ENCODE assay signal across 1 cellular context in genomic region chr19:42443944-42444398, GRCh38.
TF ChIP-seq lines count a peak whose summit lies in the region.

No MANE protein-coding gene starts in this region.

TF ChIP-seq in HepG2, 621 proteins besides CTCF, POLR2A, EP300 and RAD21 (continued from another document):
- TF ChIP-seq DRAP1 (CRISPR knock-in tag; IDR thresholded peaks at IDR 0.05) (peak; percentile 87), CREB1 (IDR thresholded peaks at IDR 0.05) (0 out of 2 replicates have a peak, but pooled peaks have one; percentile 17), CREB1 (CRISPR knock-in tag; IDR thresholded peaks at IDR 0.05) (peak; percentile 51), SOX13 (IDR thresholded peaks at IDR 0.05) (0 out of 2 replicates have a peak, but pooled peaks have one; percentile 19), SOX13 (CRISPR knock-in tag; conservative IDR thresholded peaks at IDR 0.05 in 1 of 2, IDR thresholded peaks at IDR 0.05 in 1 of 2) (peak in 1 of 2 experiments; percentile 82; a peak in 2 of 4 replicates), HOXA9 (CRISPR knock-in tag; IDR thresholded peaks at IDR 0.05; ENCODE audit: borderline replicate concordance) (no peak), FOXP4 (CRISPR knock-in tag; IDR thresholded peaks at IDR 0.05) (peak; percentile 73), KDM4B (CRISPR knock-in tag; IDR thresholded peaks at IDR 0.05) (0 out of 2 replicates have a peak, but pooled peaks have one; percentile 65), ZNF280D (CRISPR knock-in tag; IDR thresholded peaks at IDR 0.05) (peak; percentile 69; the same call in 1 of the 2 replicates), KDM5B (CRISPR knock-in tag; IDR thresholded peaks at IDR 0.05; ENCODE audit: borderline replicate concordance) (peak; percentile 58; the same call in 1 of the 2 replicates), HDAC2 (CRISPR knock-in tag; IDR thresholded peaks at IDR 0.05) (peak; percentile 79), ZNF660 (CRISPR knock-in tag; IDR thresholded peaks at IDR 0.05; ENCODE audit: borderline replicate concordance, low read depth) (no peak), ZBTB46 (CRISPR knock-in tag; IDR thresholded peaks at IDR 0.05; ENCODE audit: borderline replicate concordance) (no peak), ZNF792 (CRISPR knock-in tag; IDR thresholded peaks at IDR 0.05) (peak; percentile 75; the same call in 1 of the 2 replicates), U2AF2 (IDR thresholded peaks at IDR 0.05; ENCODE audit: low read depth, low read length) (no peak), NONO (IDR thresholded peaks at IDR 0.05) (no peak), NONO (CRISPR knock-in tag; conservative IDR thresholded peaks at IDR 0.05) (peak; percentile 46; the same call in 1 of the 2 replicates), ZNF616 (CRISPR knock-in tag; IDR thresholded peaks at IDR 0.05; ENCODE audit: low read depth) (no peak), MTA1 (CRISPR knock-in tag; IDR thresholded peaks at IDR 0.05; ENCODE audit: borderline replicate concordance) (0 out of 2 replicates have a peak, but pooled peaks have one; percentile 30), HMG20A (CRISPR knock-in tag; IDR thresholded peaks at IDR 0.05; ENCODE audit: borderline replicate concordance) (peak; percentile 77; the same call in 1 of the 2 replicates), ARID4A (CRISPR knock-in tag; IDR thresholded peaks at IDR 0.05; ENCODE audit: borderline replicate concordance) (peak; percentile 48; the same call in 1 of the 2 replicates), FOXP1 (IDR thresholded peaks at IDR 0.05) (no peak), FOXP1 (CRISPR knock-in tag; IDR thresholded peaks at IDR 0.05) (peak; percentile 85), ZNF501 (CRISPR knock-in tag; IDR thresholded peaks at IDR 0.05) (peak; percentile 58; the same call in 1 of the 2 replicates), ZNF34 (CRISPR knock-in tag; IDR thresholded peaks at IDR 0.05; ENCODE audit: borderline replicate concordance) (no peak), TCF7 (IDR thresholded peaks at IDR 0.05; ENCODE audit: low read depth) (no peak), MEIS1 (CRISPR knock-in tag; IDR thresholded peaks at IDR 0.05; ENCODE audit: borderline replicate concordance) (peak; percentile 85; the same call in 1 of the 2 replicates), ZNF768 (CRISPR knock-in tag; IDR thresholded peaks at IDR 0.05) (no peak), ZNF570 (CRISPR knock-in tag; IDR thresholded peaks at IDR 0.05; ENCODE audit: borderline replicate concordance) (no peak), ATF2 (CRISPR knock-in tag; IDR thresholded peaks at IDR 0.05) (peak; percentile 75; the same call in 1 of the 2 replicates)
